1 cellular context compared by ENCODE assay signal in genomic region chr9:136764301-136764891, GRCh38.
TF ChIP-seq lines count a peak whose summit lies in the region.

Gene LCN15 (minus strand): TSS chr9:136764518. CDS start chr9:136764488, 30 bp downstream.

TF ChIP-seq in HEK293, 187 proteins besides CTCF, POLR2A, EP300 and RAD21 (continued from another document):
- TF ChIP-seq ZFHX2 (tag by site-specific recombination; conservative IDR thresholded peaks at IDR 0.05) (peak; percentile 88), PRDM6 (tag by site-specific recombination; IDR thresholded peaks at IDR 0.05) (no peak)
